ENCODE assay signal across 17 cellular contexts in genomic region chr4:184849184-184849583, GRCh38.
DNase-seq lines count a peak whose midpoint lies in the region; ATAC-seq lines count a peak whose summit lies in the region.
"Had no signal": no experiment of that assay in that cellular context is flagged by ENCODE, and none has a peak within 500 bp of the region (broad histone marks: within the 10 kb centered on the region; RNA-seq: fewer than 3 reads in every experiment).

No MANE protein-coding gene starts in this region.

- DNase-seq in activated T-cell treated with anti-CD3 and anti-CD28 coated beads, Interleukin-2, amount 50 U/mL, for 24 hours: no peak
- DNase-seq in activated T-cell treated with anti-CD3 and anti-CD28 coated beads, Interleukin-2, amount 50 U/mL, for 48 hours: no peak
- peak; percentile 14 for DNase-seq in stimulated activated naive B cell treated with anti-CD40 and anti-IgM and Interleukin-4, amounts not matched to agents 10 μg/mL and 1 μg/mL and 100 μg/mL, for 72 hours
- no peak for DNase-seq in NCI-H187 (lab: John Stamatoyannopoulos, UW)
- DNase-seq in NCI-H446 treated with DMSO at 0.1 percent for 48 hours (lab: John Stamatoyannopoulos, UW): no peak
- DNase-seq in T-helper 2 cell treated with Interferon-gamma antibody and Interleukin-4, amounts not matched to agents 5 μg/mL and 100 μg/mL, for 36 hours (ENCODE audit: low spot score): no peak
- DNase-seq: ACHN, amniotic stem cell, DMS53, dorsolateral prefrontal cortex, foreskin keratinocyte, islet precursor cell, NCI-H1930, thyroid gland had no signal

- ATAC-seq in GM21723 (IDR thresholded peaks at IDR 0.05; ENCODE audit: unreplicated experiment) (peak; percentile 32), HG03565 (IDR thresholded peaks at IDR 0.05; ENCODE audit: unreplicated experiment) (peak; percentile 24)
- ATAC-seq in stimulated activated naive B cell treated with anti-CD40 and anti-IgM and Interleukin-4, amounts not matched to agents 10 μg/mL and 1 μg/mL and 100 μg/mL, for 72 hours (replicated peaks): peak; percentile 43 to 49
- ATAC-seq: foreskin keratinocyte, SK-N-SH treated with all-trans-retinoic acid at 6 μM for 48 hours had no signal

- peaks cover 19% of the 10 kb centered on the region for H3K27me3 Mint-ChIP-seq in activated T-cell treated with anti-CD3 and anti-CD28 coated beads, Interleukin-2, amount 50 U/mL, for 24 hours
- peaks cover 0 to under 1% of the 10 kb centered on the region in 2 donors for H3K27me3 Mint-ChIP-seq in stimulated activated naive B cell treated with anti-CD40 and anti-IgM and Interleukin-4, amounts not matched to agents 10 μg/mL and 1 μg/mL and 100 μg/mL, for 72 hours
- no peaks in the 10 kb centered on the region for H3K27me3 Mint-ChIP-seq in T-helper 2 cell treated with Interferon-gamma antibody and Interleukin-4, amounts not matched to agents 5 μg/mL and 100 μg/mL, for 36 hours (ENCODE audit: low read depth)

- H3K4me3 Mint-ChIP-seq in activated T-cell treated with anti-CD3 and anti-CD28 coated beads, Interleukin-2, amount 50 U/mL, for 24 hours: no peak overlapping the region
- peak overlapping the region in 1 of 2 donors; percentile 36 for H3K4me3 Mint-ChIP-seq in stimulated activated naive B cell treated with anti-CD40 and anti-IgM and Interleukin-4, amounts not matched to agents 10 μg/mL and 1 μg/mL and 100 μg/mL, for 72 hours
- H3K4me3 Mint-ChIP-seq in T-helper 2 cell treated with Interferon-gamma antibody and Interleukin-4, amounts not matched to agents 5 μg/mL and 100 μg/mL, for 36 hours: no peak overlapping the region

- peaks cover 24% of the 10 kb centered on the region for H3K4me1 Mint-ChIP-seq in activated T-cell treated with anti-CD3 and anti-CD28 coated beads, Interleukin-2, amount 50 U/mL, for 24 hours (ENCODE audit: low read depth)
- H3K4me1 Mint-ChIP-seq in stimulated activated naive B cell treated with anti-CD40 and anti-IgM and Interleukin-4, amounts not matched to agents 10 μg/mL and 1 μg/mL and 100 μg/mL, for 72 hours: peaks cover 19 to 20% of the 10 kb centered on the region in 2 donors
- peaks cover 12% of the 10 kb centered on the region for H3K4me1 Mint-ChIP-seq in T-helper 2 cell treated with Interferon-gamma antibody and Interleukin-4, amounts not matched to agents 5 μg/mL and 100 μg/mL, for 36 hours (ENCODE audit: low read depth)

- H3K36me3 Mint-ChIP-seq in activated T-cell treated with anti-CD3 and anti-CD28 coated beads, Interleukin-2, amount 50 U/mL, for 24 hours (ENCODE audit: low read depth): no peaks in the 10 kb centered on the region
- H3K36me3 Mint-ChIP-seq in stimulated activated naive B cell treated with anti-CD40 and anti-IgM and Interleukin-4, amounts not matched to agents 10 μg/mL and 1 μg/mL and 100 μg/mL, for 72 hours: no peaks in the 10 kb centered on the region
- H3K36me3 Mint-ChIP-seq in T-helper 2 cell treated with Interferon-gamma antibody and Interleukin-4, amounts not matched to agents 5 μg/mL and 100 μg/mL, for 36 hours (ENCODE audit: low read depth): no peaks in the 10 kb centered on the region

- no peaks in the 10 kb centered on the region for H3K9me3 Mint-ChIP-seq in activated T-cell treated with anti-CD3 and anti-CD28 coated beads, Interleukin-2, amount 50 U/mL, for 24 hours
- no peaks in the 10 kb centered on the region for H3K9me3 Mint-ChIP-seq in stimulated activated naive B cell treated with anti-CD40 and anti-IgM and Interleukin-4, amounts not matched to agents 10 μg/mL and 1 μg/mL and 100 μg/mL, for 72 hours
- no peaks in the 10 kb centered on the region for H3K9me3 Mint-ChIP-seq in T-helper 2 cell treated with Interferon-gamma antibody and Interleukin-4, amounts not matched to agents 5 μg/mL and 100 μg/mL, for 36 hours

- peak overlapping the region; percentile 64 for H3K27ac Mint-ChIP-seq in activated T-cell treated with anti-CD3 and anti-CD28 coated beads, Interleukin-2, amount 50 U/mL, for 24 hours
- peak overlapping the region; percentile 85 for H3K27ac Mint-ChIP-seq in stimulated activated naive B cell treated with anti-CD40 and anti-IgM and Interleukin-4, amounts not matched to agents 10 μg/mL and 1 μg/mL and 100 μg/mL, for 72 hours
- H3K27ac Mint-ChIP-seq in T-helper 2 cell treated with Interferon-gamma antibody and Interleukin-4, amounts not matched to agents 5 μg/mL and 100 μg/mL, for 36 hours: no peak overlapping the region
